Comparison of ENCODE assay signal across 1 cellular context in the genomic region with DNA sequence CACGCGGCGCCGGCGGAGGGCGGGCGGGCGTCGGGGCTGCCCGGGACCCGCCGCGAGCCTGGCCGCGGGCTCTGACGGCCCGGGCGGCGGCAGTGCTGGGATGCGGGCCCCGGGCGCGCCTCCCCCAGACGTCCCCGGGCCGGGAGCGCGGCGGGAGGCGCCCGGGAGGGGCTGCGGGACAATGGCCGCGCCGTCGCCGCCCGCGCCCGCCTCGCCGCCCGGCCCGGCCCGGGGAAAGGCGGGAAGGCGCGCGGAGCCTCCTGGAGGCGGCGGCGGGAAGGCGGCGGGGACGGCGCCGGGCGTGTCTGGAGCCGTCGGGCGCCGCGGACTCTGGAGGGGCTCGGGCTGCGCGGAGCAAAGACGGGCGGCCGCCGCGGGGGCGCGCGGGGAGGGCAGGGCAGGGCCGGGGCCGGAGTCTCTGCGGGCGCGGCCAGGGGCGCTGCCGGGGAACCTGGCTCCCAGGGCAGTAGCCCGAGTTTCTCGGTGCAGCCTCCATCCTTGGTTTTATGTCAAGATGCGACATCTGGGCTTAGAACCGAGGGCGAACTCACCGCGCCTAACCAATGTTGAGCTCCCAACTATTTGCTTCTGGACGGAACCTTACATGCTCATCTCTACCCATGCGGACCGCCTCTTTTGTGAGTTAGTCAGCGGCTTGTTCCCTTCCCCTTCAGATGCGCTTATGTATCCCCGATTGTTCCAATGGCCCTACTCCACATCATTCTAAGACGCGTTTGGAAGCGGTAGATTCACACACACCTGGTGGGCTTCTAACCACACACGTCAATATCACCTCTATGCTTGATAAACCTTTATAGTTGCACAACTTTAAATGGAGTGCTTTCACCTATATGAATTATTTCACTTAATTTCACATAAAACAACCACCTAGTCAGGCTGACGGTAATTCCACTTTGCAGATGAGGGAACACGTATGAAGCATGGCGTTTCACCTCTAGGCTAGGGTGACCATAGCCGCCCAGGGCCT.
TF ChIP-seq lines count a peak whose summit lies in the region.

No MANE protein-coding gene starts in this region.

TF ChIP-seq in GM23338, 12 proteins besides CTCF, POLR2A, EP300 and RAD21:
- TF ChIP-seq, protein P1, sequence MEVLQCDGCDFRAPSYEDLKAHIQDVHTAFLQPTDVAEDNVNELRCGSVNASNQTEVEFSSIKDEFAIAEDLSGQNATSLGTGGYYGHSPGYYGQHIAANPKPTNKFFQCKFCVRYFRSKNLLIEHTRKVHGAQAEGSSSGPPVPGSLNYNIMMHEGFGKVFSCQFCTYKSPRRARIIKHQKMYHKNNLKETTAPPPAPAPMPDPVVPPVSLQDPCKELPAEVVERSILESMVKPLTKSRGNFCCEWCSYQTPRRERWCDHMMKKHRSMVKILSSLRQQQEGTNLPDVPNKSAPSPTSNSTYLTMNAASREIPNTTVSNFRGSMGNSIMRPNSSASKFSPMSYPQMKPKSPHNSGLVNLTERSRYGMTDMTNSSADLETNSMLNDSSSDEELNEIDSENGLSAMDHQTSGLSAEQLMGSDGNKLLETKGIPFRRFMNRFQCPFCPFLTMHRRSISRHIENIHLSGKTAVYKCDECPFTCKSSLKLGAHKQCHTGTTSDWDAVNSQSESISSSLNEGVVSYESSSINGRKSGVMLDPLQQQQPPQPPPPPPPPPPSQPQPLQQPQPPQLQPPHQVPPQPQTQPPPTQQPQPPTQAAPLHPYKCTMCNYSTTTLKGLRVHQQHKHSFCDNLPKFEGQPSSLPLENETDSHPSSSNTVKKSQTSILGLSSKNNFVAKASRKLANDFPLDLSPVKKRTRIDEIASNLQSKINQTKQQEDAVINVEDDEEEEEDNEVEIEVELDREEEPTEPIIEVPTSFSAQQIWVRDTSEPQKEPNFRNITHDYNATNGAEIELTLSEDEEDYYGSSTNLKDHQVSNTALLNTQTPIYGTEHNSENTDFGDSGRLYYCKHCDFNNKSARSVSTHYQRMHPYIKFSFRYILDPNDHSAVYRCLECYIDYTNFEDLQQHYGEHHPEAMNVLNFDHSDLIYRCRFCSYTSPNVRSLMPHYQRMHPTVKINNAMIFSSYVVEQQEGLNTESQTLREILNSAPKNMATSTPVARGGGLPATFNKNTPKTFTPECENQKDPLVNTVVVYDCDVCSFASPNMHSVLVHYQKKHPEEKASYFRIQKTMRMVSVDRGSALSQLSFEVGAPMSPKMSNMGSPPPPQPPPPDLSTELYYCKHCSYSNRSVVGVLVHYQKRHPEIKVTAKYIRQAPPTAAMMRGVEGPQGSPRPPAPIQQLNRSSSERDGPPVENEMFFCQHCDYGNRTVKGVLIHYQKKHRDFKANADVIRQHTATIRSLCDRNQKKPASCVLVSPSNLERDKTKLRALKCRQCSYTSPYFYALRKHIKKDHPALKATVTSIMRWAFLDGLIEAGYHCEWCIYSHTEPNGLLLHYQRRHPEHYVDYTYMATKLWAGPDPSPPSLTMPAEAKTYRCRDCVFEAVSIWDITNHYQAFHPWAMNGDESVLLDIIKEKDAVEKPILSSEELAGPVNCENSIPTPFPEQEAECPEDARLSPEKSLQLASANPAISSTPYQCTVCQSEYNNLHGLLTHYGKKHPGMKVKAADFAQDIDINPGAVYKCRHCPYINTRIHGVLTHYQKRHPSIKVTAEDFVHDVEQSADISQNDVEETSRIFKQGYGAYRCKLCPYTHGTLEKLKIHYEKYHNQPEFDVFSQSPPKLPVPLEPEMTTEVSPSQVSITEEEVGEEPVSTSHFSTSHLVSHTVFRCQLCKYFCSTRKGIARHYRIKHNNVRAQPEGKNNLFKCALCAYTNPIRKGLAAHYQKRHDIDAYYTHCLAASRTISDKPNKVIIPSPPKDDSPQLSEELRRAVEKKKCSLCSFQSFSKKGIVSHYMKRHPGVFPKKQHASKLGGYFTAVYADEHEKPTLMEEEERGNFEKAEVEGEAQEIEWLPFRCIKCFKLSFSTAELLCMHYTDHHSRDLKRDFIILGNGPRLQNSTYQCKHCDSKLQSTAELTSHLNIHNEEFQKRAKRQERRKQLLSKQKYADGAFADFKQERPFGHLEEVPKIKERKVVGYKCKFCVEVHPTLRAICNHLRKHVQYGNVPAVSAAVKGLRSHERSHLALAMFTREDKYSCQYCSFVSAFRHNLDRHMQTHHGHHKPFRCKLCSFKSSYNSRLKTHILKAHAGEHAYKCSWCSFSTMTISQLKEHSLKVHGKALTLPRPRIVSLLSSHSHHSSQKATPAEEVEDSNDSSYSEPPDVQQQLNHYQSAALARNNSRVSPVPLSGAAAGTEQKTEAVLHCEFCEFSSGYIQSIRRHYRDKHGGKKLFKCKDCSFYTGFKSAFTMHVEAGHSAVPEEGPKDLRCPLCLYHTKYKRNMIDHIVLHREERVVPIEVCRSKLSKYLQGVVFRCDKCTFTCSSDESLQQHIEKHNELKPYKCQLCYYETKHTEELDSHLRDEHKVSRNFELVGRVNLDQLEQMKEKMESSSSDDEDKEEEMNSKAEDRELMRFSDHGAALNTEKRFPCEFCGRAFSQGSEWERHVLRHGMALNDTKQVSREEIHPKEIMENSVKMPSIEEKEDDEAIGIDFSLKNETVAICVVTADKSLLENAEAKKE (CRISPR knock-in tag; IDR thresholded peaks at IDR 0.05) = no peak
